ENCODE assay signal across 15 cellular contexts in genomic region chr5:134529460-134529859, GRCh38. TPM values are rescaled to one million over a fixed set of nuclear protein-coding genes. Genes with fewer than 3 reads are reported as not detected.
DNase-seq lines count a peak whose midpoint lies in the region; ATAC-seq, FAIRE-seq and TF ChIP-seq lines count a peak whose summit lies in the region.
"Had no signal": no experiment of that assay in that cellular context is flagged by ENCODE, and none has a peak within 500 bp of the region (broad histone marks: within the 10 kb centered on the region; RNA-seq: fewer than 3 reads in every experiment).

No MANE protein-coding gene starts in this region.

- H2AFZ ChIP-seq in Karpas-422 (ENCODE audit: low read length), result no peak overlapping the region

- no peaks in the 10 kb centered on the region for H3K9me3 ChIP-seq in Karpas-422 (ENCODE audit: low read length)
- H3K9me3 ChIP-seq in small intestine (ENCODE audit: control insufficient read depth, low read depth), result no peaks in the 10 kb centered on the region
- H3K9me3 ChIP-seq: psoas muscle had no signal

- 24 to 69% (median 49%) methylated on average over 6 of the region's 6 CpGs for WGBS in small intestine, 3 donors

- intact Hi-C loops in CD14-positive monocyte (cut with micrococcal nuclease), result loop anchor here (5.0 to 10.0 kb wide), 6 partner anchors 48 to 305 kb away; partner anchors contain the start of genes UBE2B (in 2 of the 2), CDKN2AIPNL (in 1 of the 2) and PPP2CA (in 1 of the 2)

- DNase-seq in activated T-cell treated with anti-CD3 and anti-CD28 coated beads, Interleukin-2, amount 50 U/mL, for 24 hours, result no peak
- DNase-seq in activated T-cell treated with anti-CD3 and anti-CD28 coated beads, Interleukin-2, amount 50 U/mL, for 1 hour, result no peak
- DNase-seq in Karpas-422 (no peak), small intestine (peak; percentile 81), CD14-positive monocyte (ENCODE audit: low spot score) (no peak), NCI-H1694 (lab: John Stamatoyannopoulos, UW) (no peak), NCI-H2227 treated with DMSO at 0.1 percent for 48 hours (lab: John Stamatoyannopoulos, UW) (no peak)
- DNase-seq in central memory CD8-positive, alpha-beta T cell (ENCODE audit: low spot score in 2 of 2), result no peak
- DNase-seq: activated T-cell treated with anti-CD3 and anti-CD28 coated beads, Interleukin-2, amount 50 U/mL, for 48 hours; dermis blood vessel endothelial cell; Kasumi-1; psoas muscle; SW 1271 had no signal

- H4K20me1 ChIP-seq in Karpas-422 (ENCODE audit: insufficient read depth, low read depth, low read length), result peaks cover 39% of the 10 kb centered on the region

- H3K27me3 ChIP-seq in Karpas-422 (ENCODE audit: low read length) (no peaks in the 10 kb centered on the region), small intestine (ENCODE audit: control insufficient read depth in 2 of 2, insufficient read depth in 2 of 2, low read length in 2 of 2) (no peaks in the 10 kb centered on the region)

- peak overlapping the region; percentile 99 for H3K9ac ChIP-seq in Karpas-422 (ENCODE audit: low read length)

- FAIRE-seq in small intestine (lab: Jason Lieb, UNC), result no peak
- FAIRE-seq: D721Med, RCC 7860 had no signal

- H3K4me2 ChIP-seq in Karpas-422 (ENCODE audit: low read depth, low read length, poor library complexity, severe bottlenecking), result peak overlapping the region; percentile 92

- H3K4me3 Mint-ChIP-seq in activated T-cell treated with anti-CD3 and anti-CD28 coated beads, Interleukin-2, amount 50 U/mL, for 24 hours, result no peak overlapping the region
- peak overlapping the region; percentile 95 for H3K4me3 Mint-ChIP-seq in central memory CD8-positive, alpha-beta T cell
- no peak overlapping the region for H3K4me3 Mint-ChIP-seq in CD14-positive monocyte

- no peak for TF ChIP-seq CTCF in CD14-positive monocyte (IDR thresholded peaks at IDR 0.05)

- no peaks in the 10 kb centered on the region for H3K9me2 ChIP-seq in Karpas-422 (replicated peaks; ENCODE audit: insufficient read depth, low read length)

- H3K4me1 ChIP-seq in Karpas-422 (ENCODE audit: low read length) (peaks cover 69% of the 10 kb centered on the region), small intestine (ENCODE audit: control insufficient read depth in 2 of 2, insufficient read depth in 1 of 2, low read depth in 1 of 2, low read length in 1 of 2) (peaks cover 6 to 30% of the 10 kb centered on the region in 2 donors)

- peaks cover 22% of the 10 kb centered on the region for H3K36me3 Mint-ChIP-seq in activated T-cell treated with anti-CD3 and anti-CD28 coated beads, Interleukin-2, amount 50 U/mL, for 24 hours (ENCODE audit: low read depth)
- H3K36me3 Mint-ChIP-seq in central memory CD8-positive, alpha-beta T cell (ENCODE audit: insufficient read depth), result peaks cover 33% of the 10 kb centered on the region
- H3K36me3 Mint-ChIP-seq in CD14-positive monocyte, result no peaks in the 10 kb centered on the region

- ATAC-seq in central memory CD8-positive, alpha-beta T cell (replicated peaks; ENCODE audit: extremely low read depth, poor library complexity, severe bottlenecking), result no peak
- ATAC-seq: psoas muscle had no signal

- peaks cover 88% of the 10 kb centered on the region for H3K79me2 ChIP-seq in Karpas-422 (ENCODE audit: low read length)

- no peaks in the 10 kb centered on the region for H3K27me3 Mint-ChIP-seq in activated T-cell treated with anti-CD3 and anti-CD28 coated beads, Interleukin-2, amount 50 U/mL, for 24 hours
- H3K27me3 Mint-ChIP-seq in central memory CD8-positive, alpha-beta T cell, result no peaks in the 10 kb centered on the region
- peaks cover 1 to 3% (median 1%) of the 10 kb centered on the region in 3 donors for H3K27me3 Mint-ChIP-seq in CD14-positive monocyte (ENCODE audit: low read depth in 3 of 3)

- H3K4me3 ChIP-seq in Karpas-422 (ENCODE audit: low read length) (no peak overlapping the region), small intestine (ENCODE audit: low read depth in 1 of 2, low read length in 2 of 2) (no peak overlapping the region)
- H3K4me3 ChIP-seq: psoas muscle had no signal

- H3K9me3 Mint-ChIP-seq in activated T-cell treated with anti-CD3 and anti-CD28 coated beads, Interleukin-2, amount 50 U/mL, for 24 hours, result no peaks in the 10 kb centered on the region
- no peaks in the 10 kb centered on the region for H3K9me3 Mint-ChIP-seq in central memory CD8-positive, alpha-beta T cell
- H3K9me3 Mint-ChIP-seq in CD14-positive monocyte, result no peaks in the 10 kb centered on the region

- H3K4me1 Mint-ChIP-seq in activated T-cell treated with anti-CD3 and anti-CD28 coated beads, Interleukin-2, amount 50 U/mL, for 24 hours (ENCODE audit: low read depth), result peaks cover 67% of the 10 kb centered on the region
- H3K4me1 Mint-ChIP-seq in central memory CD8-positive, alpha-beta T cell, result peaks cover 62% of the 10 kb centered on the region
- H3K4me1 Mint-ChIP-seq in CD14-positive monocyte, result peaks cover 38% of the 10 kb centered on the region

- H3K27ac ChIP-seq in Karpas-422 (ENCODE audit: low read length) (peak overlapping the region; percentile 97), small intestine (ENCODE audit: low read depth in 1 of 2, low read length in 1 of 2) (peak overlapping the region; percentile 1 to 56)

- H3K27ac Mint-ChIP-seq in activated T-cell treated with anti-CD3 and anti-CD28 coated beads, Interleukin-2, amount 50 U/mL, for 24 hours, result peak overlapping the region; percentile 98
- H3K27ac Mint-ChIP-seq in central memory CD8-positive, alpha-beta T cell (ENCODE audit: low read depth), result peak overlapping the region; percentile 61
- H3K27ac Mint-ChIP-seq in CD14-positive monocyte, result no peak overlapping the region

- H3K36me3 ChIP-seq in Karpas-422 (ENCODE audit: insufficient read depth, low read length) (peaks cover 10% of the 10 kb centered on the region; the same call in 1 of the 2 replicates), small intestine (ENCODE audit: control insufficient read depth in 2 of 2, insufficient read depth in 2 of 2, low read length in 2 of 2) (no peaks in the 10 kb centered on the region)

RNA-seq across cellular contexts. Expression of gene JADE2, which starts 4.0 kb away (rescaled TPM):
- total RNA-seq in Karpas-422 (2014; rRNA removed; shearing (Covaris generic); ENCODE audit: low replicate concordance), result 82.1 and 139 TPM in 2 replicates
- polyA plus RNA-seq in small intestine (10 to 100 TPM in 1 of 3 donors, 1 to 10 TPM in 2; 8.1 to 24.2 (median 8.4) TPM), CD14-positive monocyte (1 to 10 TPM; 2.1 to 3.1 TPM)

Comparison
In these comparisons a context has a peak if more than half of its experiments do, and no peak if none do; other contexts are left out.
1. H3K27ac Mint-ChIP-seq: peak in activated T-cell treated with anti-CD3 and anti-CD28 coated beads, Interleukin-2, amount 50 U/mL, for 24 hours (single experiment) and central memory CD8-positive, alpha-beta T cell (single experiment); none in CD14-positive monocyte (0 of 7).